ENCODE assay signal across 17 cellular contexts in the genomic region with DNA sequence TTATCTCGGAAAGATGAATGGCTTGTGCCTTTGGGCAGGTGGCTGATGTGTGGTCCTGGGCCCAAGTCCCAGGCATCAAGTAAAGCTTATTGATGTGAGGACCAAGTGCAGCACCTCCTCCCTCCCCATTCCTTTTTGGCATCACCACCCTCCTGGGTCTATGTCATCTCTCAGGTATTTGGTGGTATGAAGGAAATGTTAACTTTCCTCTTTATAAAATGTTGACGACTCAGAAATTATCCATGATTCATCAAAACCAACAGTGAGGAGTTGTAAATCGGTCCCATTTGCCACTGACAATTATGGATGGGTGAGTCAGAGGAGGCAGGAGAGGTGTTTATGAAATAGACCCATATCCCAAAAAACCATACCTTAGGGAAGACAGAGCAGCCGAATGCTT.
DNase-seq lines count a peak whose midpoint lies in the region; ATAC-seq lines count a peak whose summit lies in the region.
"Had no signal": no experiment of that assay in that cellular context is flagged by ENCODE, and none has a peak within 500 bp of the region (broad histone marks: within the 10 kb centered on the region; RNA-seq: fewer than 3 reads in every experiment).

No MANE protein-coding gene starts in this region.

- H3K18ac ChIP-seq in trophoblast cell (ENCODE audit: low read length), result no peak overlapping the region

- H2BK12ac ChIP-seq in trophoblast cell (ENCODE audit: low read length), result no peak overlapping the region

- peak overlapping the region in 7 of 8 donors; percentile 39 to 96 (median 67) for H3K27ac Mint-ChIP-seq in CD8-positive, alpha-beta memory T cell
- H3K27ac Mint-ChIP-seq: activated B cell treated with CpG ODN at 0.5 μM for 24 hours had no signal

- no peaks in the 10 kb centered on the region for H3K27me3 Mint-ChIP-seq in CD8-positive, alpha-beta memory T cell
- H3K27me3 Mint-ChIP-seq: activated B cell treated with CpG ODN at 0.5 μM for 24 hours; activated T-cell treated with anti-CD3 and anti-CD28 coated beads, Interleukin-2, amount 50 U/mL, for 24 hours had no signal

- H3K79me1 ChIP-seq in trophoblast cell (ENCODE audit: low read length), result no peaks in the 10 kb centered on the region

- H3K4ac ChIP-seq in trophoblast cell (ENCODE audit: low read depth, low read length), result no peak overlapping the region

- CTCF ChIA-PET in CD8-positive, alpha-beta memory T cell (lab: Charles Lee), result no interaction called here

- no peak overlapping the region for H2AFZ ChIP-seq in trophoblast cell (ENCODE audit: insufficient read depth, low read length, poor library complexity)

- H3K9me3 Mint-ChIP-seq in CD8-positive, alpha-beta memory T cell, result no peaks in the 10 kb centered on the region
- H3K9me3 Mint-ChIP-seq: activated B cell treated with CpG ODN at 0.5 μM for 24 hours; activated T-cell treated with anti-CD3 and anti-CD28 coated beads, Interleukin-2, amount 50 U/mL, for 24 hours; memory B cell had no signal

- DNase-seq in CD8-positive, alpha-beta memory T cell, result no peak
- DNase-seq in LHCN-M2 (ENCODE audit: low read depth) (peak; percentile 72), trophoblast cell (peak; percentile 70 to 90), putamen (ENCODE audit: low spot score) (no peak)
- DNase-seq in activated effector memory CD4-positive, alpha-beta T cell treated with Interleukin-2 at 50 U/mL for 16 hours, result no peak
- DNase-seq: activated B cell treated with CpG ODN at 0.5 μM for 24 hours; activated T-cell treated with anti-CD3 and anti-CD28 coated beads, Interleukin-2, amount 50 U/mL, for 24 hours; DMS153; MV-4-11; NCI-H524; posterior cingulate gyrus; Right ventricle myocardium superior had no signal

- no peaks in the 10 kb centered on the region for H3K36me3 ChIP-seq in CD8-positive, alpha-beta memory T cell (ENCODE audit: insufficient read depth, low read length)
- no peaks in the 10 kb centered on the region for H3K36me3 ChIP-seq in trophoblast cell (ENCODE audit: control insufficient read depth in 1 of 2, insufficient read depth in 2 of 2, low read length in 2 of 2)
- H3K36me3 ChIP-seq: ascending aorta had no signal

- peaks cover 58 to 67% (median 59%) of the 10 kb centered on the region in 3 donors for H3K4me1 Mint-ChIP-seq in CD8-positive, alpha-beta memory T cell
- H3K4me1 Mint-ChIP-seq: activated B cell treated with CpG ODN at 0.5 μM for 24 hours, memory B cell had no signal

- H3K27ac ChIP-seq in CD8-positive, alpha-beta memory T cell (ENCODE audit: low read depth, low read length), result no peak overlapping the region
- H3K27ac ChIP-seq in cingulate gyrus (ENCODE audit: low read depth, low read length), result peak overlapping the region; percentile 3
- no peak overlapping the region for H3K27ac ChIP-seq in trophoblast cell (ENCODE audit: low read depth, low read length)

- H3K36me3 Mint-ChIP-seq in CD8-positive, alpha-beta memory T cell, result peaks cover 0 to 7% (median 2%) of the 10 kb centered on the region in 3 donors
- H3K36me3 Mint-ChIP-seq: memory B cell had no signal

- H3K27me3 ChIP-seq in CD8-positive, alpha-beta memory T cell (ENCODE audit: insufficient read depth, low read length, poor library complexity, severe bottlenecking), result no peaks in the 10 kb centered on the region
- no peaks in the 10 kb centered on the region for H3K27me3 ChIP-seq in trophoblast cell (ENCODE audit: insufficient read depth, low read length)
- H3K27me3 ChIP-seq: ascending aorta had no signal

- no peak overlapping the region for H4K91ac ChIP-seq in trophoblast cell (ENCODE audit: low read depth, low read length)

- no CpG with 5 or more reads among the region's 4 CpGs for WGBS in trophoblast cell (ENCODE audit: extremely low coverage, insufficient coverage, insufficient read length)

- H3K4me2 ChIP-seq in trophoblast cell (ENCODE audit: low read length), result no peak overlapping the region

- no peak overlapping the region for H3K4me3 ChIP-seq in CD8-positive, alpha-beta memory T cell (ENCODE audit: low read length)
- H3K4me3 ChIP-seq in trophoblast cell (ENCODE audit: low read depth, low read length), result no peak overlapping the region
- H3K4me3 ChIP-seq: ascending aorta had no signal

- no peak overlapping the region for H2AK5ac ChIP-seq in trophoblast cell (ENCODE audit: low read length)

- POLR2A ChIA-PET in CD8-positive, alpha-beta memory T cell (lab: Charles Lee), result no interaction called here

- no peaks in the 10 kb centered on the region for H3K79me2 ChIP-seq in trophoblast cell (ENCODE audit: control insufficient read depth, insufficient read depth, low read length, poor library complexity)

- H4K12ac ChIP-seq in trophoblast cell (ENCODE audit: low read depth, low read length), result peak overlapping the region; percentile 43

- no peaks in the 10 kb centered on the region for H3K9me3 ChIP-seq in CD8-positive, alpha-beta memory T cell (ENCODE audit: low read length)
- no peaks in the 10 kb centered on the region for H3K9me3 ChIP-seq in trophoblast cell (ENCODE audit: insufficient read depth, low read depth, low read length)
- H3K9me3 ChIP-seq: ascending aorta had no signal

- peaks cover 53% of the 10 kb centered on the region for H3K4me1 ChIP-seq in CD8-positive, alpha-beta memory T cell (ENCODE audit: insufficient read depth, low read length)
- H3K4me1 ChIP-seq in trophoblast cell (ENCODE audit: control insufficient read depth in 1 of 2, insufficient read depth in 2 of 2, low read length in 2 of 2), result peaks cover 0 to 3% of the 10 kb centered on the region in 2 experiments

- ATAC-seq in GM21737 (IDR thresholded peaks at IDR 0.05; ENCODE audit: unreplicated experiment) (no peak), HG03045 (IDR thresholded peaks at IDR 0.05; ENCODE audit: unreplicated experiment) (no peak)

- H2BK120ac ChIP-seq in trophoblast cell (ENCODE audit: insufficient read depth, low read length, poor library complexity), result no peak overlapping the region

- no peak overlapping the region for H3K4me3 Mint-ChIP-seq in CD8-positive, alpha-beta memory T cell
- H3K4me3 Mint-ChIP-seq: activated B cell treated with CpG ODN at 0.5 μM for 24 hours; activated T-cell treated with anti-CD3 and anti-CD28 coated beads, Interleukin-2, amount 50 U/mL, for 24 hours; memory B cell had no signal

- no peak overlapping the region for H2BK5ac ChIP-seq in trophoblast cell (ENCODE audit: low read depth, low read length, poor library complexity)

- H3K23ac ChIP-seq in trophoblast cell (ENCODE audit: low read length), result no peak overlapping the region

- H3K9ac ChIP-seq in trophoblast cell (ENCODE audit: low read length), result no peak overlapping the region

- no peak overlapping the region for H4K8ac ChIP-seq in trophoblast cell (ENCODE audit: low read depth, low read length)

- no peak overlapping the region for H3K14ac ChIP-seq in trophoblast cell (ENCODE audit: low read length)

Comparison
In these comparisons a context has a peak if more than half of its experiments do, and no peak if none do; other contexts are left out.
1. DNase-seq: peak in LHCN-M2 (single experiment) and trophoblast cell (2 of 2); none in CD8-positive, alpha-beta memory T cell (0 of 5), activated effector memory CD4-positive, alpha-beta T cell treated with Interleukin-2 at 50 U/mL for 16 hours (single experiment) and putamen (single experiment).